ENCODE assay signal across 13 cellular contexts in the genomic region with DNA sequence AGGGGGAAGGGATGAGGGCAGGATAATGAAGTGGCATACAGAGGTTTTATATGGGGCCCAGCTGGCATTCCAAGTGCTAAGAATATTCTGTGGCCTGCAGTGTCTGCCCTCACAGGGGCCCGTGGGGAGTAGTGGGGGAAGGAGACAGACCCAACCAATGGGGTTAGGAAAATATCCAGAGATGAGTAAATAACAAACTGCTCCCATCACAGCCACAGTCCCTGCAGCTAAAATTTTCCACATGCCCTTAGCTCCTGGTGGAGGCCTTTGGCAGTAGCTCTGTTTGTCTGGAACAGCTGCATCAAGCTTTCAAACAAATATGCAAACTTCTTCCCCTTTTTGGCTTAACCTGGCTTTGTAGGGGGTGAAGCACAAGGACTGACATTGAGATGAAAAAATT. TPM values are rescaled to one million over a fixed set of nuclear protein-coding genes. Genes with fewer than 3 reads are reported as not detected.
A peak's percentile ranks its signal among the peaks of the same experiment; 100 is the strongest.
DNase-seq lines count a peak whose midpoint lies in the region; ATAC-seq and TF ChIP-seq lines count a peak whose summit lies in the region.
"Had no signal": no experiment of that assay in that cellular context is flagged by ENCODE, and none has a peak within 500 bp of the region (broad histone marks: within the 10 kb centered on the region; RNA-seq: fewer than 3 reads in every experiment).

No MANE protein-coding gene starts in this region.

- H3K9ac ChIP-seq in colonic mucosa (ENCODE audit: low read depth in 2 of 2, low read length in 2 of 2) (no peak overlapping the region), liver (ENCODE audit: low read depth in 1 of 2, low read length in 2 of 2) (no peak overlapping the region)

- H3K36me3 ChIP-seq in breast epithelium (no peaks in the 10 kb centered on the region), colonic mucosa (no peaks in the 10 kb centered on the region), liver (ENCODE audit: control insufficient read depth in 4 of 4, insufficient read depth in 3 of 4, low read depth in 1 of 4, low read length in 3 of 4) (no peaks in the 10 kb centered on the region), urinary bladder (ENCODE audit: insufficient read depth) (no peaks in the 10 kb centered on the region)

- H3K4me1 ChIP-seq in breast epithelium: no peaks in the 10 kb centered on the region
- H3K4me1 ChIP-seq in colonic mucosa: peaks cover 8% of the 10 kb centered on the region
- H3K4me1 ChIP-seq in liver (ENCODE audit: control insufficient read depth in 4 of 4, insufficient read depth in 4 of 4, low read length in 3 of 4): peaks cover 13 to 45% (median 34%) of the 10 kb centered on the region in 4 donors
- no peaks in the 10 kb centered on the region for H3K4me1 ChIP-seq in urinary bladder (ENCODE audit: insufficient read depth)

- H3K27ac ChIP-seq in breast epithelium (peak overlapping the region; percentile 69 to 91), colonic mucosa (peak overlapping the region; percentile 90), liver (ENCODE audit: low read depth in 1 of 2, low read length in 2 of 2) (peak overlapping the region in 1 of 2 donors; percentile 36), urinary bladder (ENCODE audit: low read depth) (peak overlapping the region; percentile 23)

- H3K4me3 ChIP-seq in breast epithelium (peak overlapping the region in 1 of 3 donors; percentile 4), colonic mucosa (no peak overlapping the region), liver (ENCODE audit: low read depth in 1 of 3, low read length in 3 of 3) (no peak overlapping the region), urinary bladder (ENCODE audit: low read depth, low read length) (no peak overlapping the region)
- H3K4me3 ChIP-seq: K562 had no signal

- H3K9me3 ChIP-seq in breast epithelium: no peaks in the 10 kb centered on the region
- H3K9me3 ChIP-seq in colonic mucosa: no peaks in the 10 kb centered on the region
- H3K9me3 ChIP-seq in liver (ENCODE audit: control insufficient read depth in 4 of 4, low read length in 3 of 4): no peaks in the 10 kb centered on the region

- no peak for TF ChIP-seq POLR2A in breast epithelium (IDR thresholded peaks at IDR 0.05)

- DNase-seq in breast epithelium (ENCODE audit: low spot score in 2 of 2) (no peak), MCF 10A (ENCODE audit: unreplicated experiment) (no peak), colonic mucosa (no peak), G401 (ENCODE audit: low spot score) (no peak), iPS-NIHi11 (ENCODE audit: low spot score) (no peak)
- DNase-seq: activated naive CD4-positive, alpha-beta T cell treated with anti-CD3 and anti-CD28 coated beads for 36 hours; naive B cell; retina; SIG-M5 had no signal

- H3K9me3 Mint-ChIP-seq in MCF 10A (ENCODE audit: unreplicated experiment): no peaks in the 10 kb centered on the region
- H3K9me3 Mint-ChIP-seq: activated naive CD4-positive, alpha-beta T cell treated with anti-CD3 and anti-CD28 coated beads for 36 hours had no signal

- H3K27me3 Mint-ChIP-seq in MCF 10A (ENCODE audit: insufficient read depth, unreplicated experiment): peaks cover 41% of the 10 kb centered on the region

- intact Hi-C loops in breast epithelium (cut with DNase I; ENCODE audit: low total_unique reads): no loop called here
- intact Hi-C loops in MCF 10A (cut with micrococcal nuclease): no loop called here
- intact Hi-C loops in colonic mucosa (cut with DNase I): no loop called here

- peaks cover 15% of the 10 kb centered on the region for H3K4me1 Mint-ChIP-seq in MCF 10A (ENCODE audit: insufficient read depth, unreplicated experiment)
- H3K4me1 Mint-ChIP-seq: naive B cell had no signal

- 11% methylated on average over 1 of the region's 1 CpG for WGBS in liver
- WGBS in urinary bladder: 25% methylated on average over 1 of the region's 1 CpG

- BruUV-seq in MCF 10A (replicated peaks; lab: Mats Ljungman, UMichigan): no TSS peak

- no peak for TF ChIP-seq CTCF in breast epithelium (IDR thresholded peaks at IDR 0.05)
- no peak for TF ChIP-seq CTCF in MCF 10A (IDR thresholded peaks at IDR 0.05; ENCODE audit: unreplicated experiment)
- no peak for TF ChIP-seq CTCF in colonic mucosa (IDR thresholded peaks at IDR 0.05)
- TF ChIP-seq CTCF in liver (IDR thresholded peaks at IDR 0.05; ENCODE audit: low read depth, low read length, missing input control): peak; percentile 27

- no peak overlapping the region for H3K27ac Mint-ChIP-seq in MCF 10A (ENCODE audit: low read depth, unreplicated experiment)
- H3K27ac Mint-ChIP-seq: activated naive CD4-positive, alpha-beta T cell treated with anti-CD3 and anti-CD28 coated beads for 36 hours had no signal

- TF ChIP-seq RAD21 in liver (IDR thresholded peaks at IDR 0.05): peak in 1 of 2 donors; percentile 40

- no peaks in the 10 kb centered on the region for H3K36me3 Mint-ChIP-seq in MCF 10A (ENCODE audit: insufficient read depth, unreplicated experiment)
- H3K36me3 Mint-ChIP-seq: naive B cell had no signal

- H3K27me3 ChIP-seq in breast epithelium (peaks cover 0 to 61% of the 10 kb centered on the region in 2 donors), colonic mucosa (no peaks in the 10 kb centered on the region), liver (ENCODE audit: control insufficient read depth in 4 of 4, insufficient read depth in 4 of 4, low read length in 3 of 4) (peaks cover 0 to 5% (median 0%) of the 10 kb centered on the region in 4 donors)

- no peak overlapping the region for H3K4me3 Mint-ChIP-seq in MCF 10A (ENCODE audit: unreplicated experiment)
- H3K4me3 Mint-ChIP-seq: activated naive CD4-positive, alpha-beta T cell treated with anti-CD3 and anti-CD28 coated beads for 36 hours; naive B cell had no signal

- no peak for ATAC-seq in GM18517 (IDR thresholded peaks at IDR 0.05; ENCODE audit: unreplicated experiment)
- ATAC-seq: K562 had no signal

- in situ Hi-C loops in G401 (cut with HindIII; ENCODE audit: low sequenced_read_pairs): no loop called here

- CTCF ChIA-PET in MCF 10A (lab: Yijun Ruan, JAX): interaction anchor here (0.6 to 1.3 kb wide), 5 partner anchors 10 to 565 kb away, joined by 3 to 4 read pairs (median 3); no protein-coding TSS in a partner anchor

- POLR2A ChIA-PET in MCF 10A (lab: Yijun Ruan, JAX): interaction anchor here (0.8 kb wide), 1 partner anchor 17 kb away, joined by 3 read pairs; no protein-coding TSS in a partner anchor

TF ChIP-seq in liver, 16 proteins besides CTCF, POLR2A, EP300 and RAD21:
- TF ChIP-seq FOXA2 (IDR thresholded peaks at IDR 0.05) (no peak), NR2F2 (IDR thresholded peaks at IDR 0.05) (peak; percentile 71), HNF4A (conservative IDR thresholded peaks at IDR 0.05) (peak in 1 of 2 donors; percentile 16), SP1 (IDR thresholded peaks at IDR 0.05) (peak; percentile 77), HNF4G (IDR thresholded peaks at IDR 0.05) (no peak), JUND (IDR thresholded peaks at IDR 0.05) (no peak)
- TF ChIP-seq, protein P1, sequence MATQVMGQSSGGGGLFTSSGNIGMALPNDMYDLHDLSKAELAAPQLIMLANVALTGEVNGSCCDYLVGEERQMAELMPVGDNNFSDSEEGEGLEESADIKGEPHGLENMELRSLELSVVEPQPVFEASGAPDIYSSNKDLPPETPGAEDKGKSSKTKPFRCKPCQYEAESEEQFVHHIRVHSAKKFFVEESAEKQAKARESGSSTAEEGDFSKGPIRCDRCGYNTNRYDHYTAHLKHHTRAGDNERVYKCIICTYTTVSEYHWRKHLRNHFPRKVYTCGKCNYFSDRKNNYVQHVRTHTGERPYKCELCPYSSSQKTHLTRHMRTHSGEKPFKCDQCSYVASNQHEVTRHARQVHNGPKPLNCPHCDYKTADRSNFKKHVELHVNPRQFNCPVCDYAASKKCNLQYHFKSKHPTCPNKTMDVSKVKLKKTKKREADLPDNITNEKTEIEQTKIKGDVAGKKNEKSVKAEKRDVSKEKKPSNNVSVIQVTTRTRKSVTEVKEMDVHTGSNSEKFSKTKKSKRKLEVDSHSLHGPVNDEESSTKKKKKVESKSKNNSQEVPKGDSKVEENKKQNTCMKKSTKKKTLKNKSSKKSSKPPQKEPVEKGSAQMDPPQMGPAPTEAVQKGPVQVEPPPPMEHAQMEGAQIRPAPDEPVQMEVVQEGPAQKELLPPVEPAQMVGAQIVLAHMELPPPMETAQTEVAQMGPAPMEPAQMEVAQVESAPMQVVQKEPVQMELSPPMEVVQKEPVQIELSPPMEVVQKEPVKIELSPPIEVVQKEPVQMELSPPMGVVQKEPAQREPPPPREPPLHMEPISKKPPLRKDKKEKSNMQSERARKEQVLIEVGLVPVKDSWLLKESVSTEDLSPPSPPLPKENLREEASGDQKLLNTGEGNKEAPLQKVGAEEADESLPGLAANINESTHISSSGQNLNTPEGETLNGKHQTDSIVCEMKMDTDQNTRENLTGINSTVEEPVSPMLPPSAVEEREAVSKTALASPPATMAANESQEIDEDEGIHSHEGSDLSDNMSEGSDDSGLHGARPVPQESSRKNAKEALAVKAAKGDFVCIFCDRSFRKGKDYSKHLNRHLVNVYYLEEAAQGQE (IDR thresholded peaks at IDR 0.05): peak; percentile 14
- TF ChIP-seq, protein P2, sequence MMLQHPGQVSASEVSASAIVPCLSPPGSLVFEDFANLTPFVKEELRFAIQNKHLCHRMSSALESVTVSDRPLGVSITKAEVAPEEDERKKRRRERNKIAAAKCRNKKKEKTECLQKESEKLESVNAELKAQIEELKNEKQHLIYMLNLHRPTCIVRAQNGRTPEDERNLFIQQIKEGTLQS (IDR thresholded peaks at IDR 0.05): no peak

RNA-seq across cellular contexts. Expression of a gene that starts 3.1 kb away (rescaled TPM):
- total RNA-seq in breast epithelium (10 to 100 TPM; 15.2 to 61.0 (median 32.6) TPM), MCF 10A (2022) (4.7 and 5.3 TPM in 2 replicates), colonic mucosa (1 to 10 TPM; 4.4 to 5.8 TPM), liver (1 to 10 TPM in 1 of 2 donors, under 1 TPM in 1; 0.47 to 7.8 TPM), urinary bladder (27.1 TPM)
- polyA plus RNA-seq in liver (1 to 10 TPM; 2.7 to 6.8 TPM), urinary bladder (26.4 TPM)
- 11.3 and 13.4 TPM in 2 replicates for total RNA-seq in G401 (2014; rRNA removed; shearing (Covaris generic))
- total RNA-seq: activated naive CD4-positive, alpha-beta T cell treated with anti-CD3 and anti-CD28 coated beads for 36 hours had no signal

RNA-seq across cellular contexts. Expression of a gene that starts 10.5 kb away (rescaled TPM):
- total RNA-seq in breast epithelium (10 to 100 TPM; 30.9 to 49.5 (median 40.6) TPM), MCF 10A (2022) (4.9 and 5.6 TPM in 2 replicates), colonic mucosa (100 to 1,000 TPM in 1 of 2 donors, 10 to 100 TPM in 1; 57.6 to 106 TPM), liver (10 to 100 TPM; 44.2 to 65.0 TPM), urinary bladder (76.8 TPM)
- polyA plus RNA-seq in liver (10 to 100 TPM; 42.6 to 97.6 TPM), urinary bladder (22.6 TPM)
- total RNA-seq in G401 (2014; rRNA removed; shearing (Covaris generic)): 110 and 111 TPM in 2 replicates
